5 cellular contexts compared by ENCODE assay signal in genomic region chr19:29486961-29487360, GRCh38. TPM values are rescaled to one million over a fixed set of nuclear protein-coding genes. Genes with fewer than 3 reads are reported as not detected.
"Had no signal": no experiment of that assay in that cellular context is flagged by ENCODE, and none has a peak within 500 bp of the region (broad histone marks: within the 10 kb centered on the region; RNA-seq: fewer than 3 reads in every experiment).

No MANE protein-coding gene starts in this region.

RNA-seq across cellular contexts. Expression of gene VSTM2B, which starts 38.8 kb away (rescaled TPM):
- total RNA-seq: GM23248, HepG2, HFFc6, HT1080 had no signal
- polyA plus RNA-seq: GM23248, HepG2, IgD-negative memory B cell had no signal
